4 cellular contexts compared by ENCODE assay signal in the genomic region with DNA sequence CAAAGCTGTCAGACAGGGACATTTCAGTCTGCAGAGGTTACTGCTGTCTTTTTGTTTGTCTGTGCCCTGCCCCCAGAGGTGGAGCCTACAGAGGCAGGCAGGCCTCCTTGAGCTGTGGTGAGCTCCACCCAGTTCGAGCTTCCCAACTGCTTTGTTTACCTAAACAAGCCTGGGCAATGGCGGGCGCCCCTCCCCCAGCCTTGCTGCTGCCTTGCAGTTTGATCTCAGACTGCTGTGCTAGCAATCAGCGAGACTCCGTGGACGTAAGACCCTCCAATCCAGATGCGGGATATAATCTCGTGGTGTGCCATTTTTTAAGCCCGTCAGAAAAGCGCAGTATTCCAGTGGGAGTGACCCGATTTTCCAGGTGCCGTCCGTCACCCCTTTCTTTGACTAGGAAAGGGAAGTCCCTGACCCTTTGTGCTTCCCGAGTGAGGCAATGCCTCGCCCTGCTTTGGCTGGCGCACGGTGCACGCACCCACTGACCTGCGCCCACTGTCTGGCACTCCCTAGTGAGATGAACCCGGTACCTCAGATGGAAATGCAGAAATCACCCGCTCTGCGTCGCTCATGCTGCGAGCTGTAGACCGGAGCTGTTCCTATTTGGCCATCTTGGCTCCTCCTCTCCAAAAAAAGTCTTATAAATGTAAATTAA. TPM values are rescaled to one million over a fixed set of nuclear protein-coding genes. Genes with fewer than 3 reads are reported as not detected.
"Had no signal": no experiment of that assay in that cellular context is flagged by ENCODE, and none has a peak within 500 bp of the region (broad histone marks: within the 10 kb centered on the region; RNA-seq: fewer than 3 reads in every experiment).

No MANE protein-coding gene starts in this region.

RNA-seq across cellular contexts. Expression of gene RIMS1, which starts 54.1 kb away (rescaled TPM):
- total RNA-seq: HT-29, PC-9, RPMI7951, T-helper 17 cell had no signal
